In genomic region chr16:585351-585750, GRCh38 we compare ENCODE assay signal across 13 cellular contexts. TPM values are rescaled to one million over a fixed set of nuclear protein-coding genes. Genes with fewer than 3 reads are reported as not detected.
A peak's percentile ranks its signal among the peaks of the same experiment; 100 is the strongest.
DNase-seq lines count a peak whose midpoint lies in the region; ATAC-seq and TF ChIP-seq lines count a peak whose summit lies in the region.
"Had no signal": no experiment of that assay in that cellular context is flagged by ENCODE, and none has a peak within 500 bp of the region (broad histone marks: within the 10 kb centered on the region; RNA-seq: fewer than 3 reads in every experiment).

No MANE protein-coding gene starts in this region.

- no peak overlapping the region for H3K4me3 Mint-ChIP-seq in activated CD8-positive, alpha-beta T cell treated with anti-CD3 and anti-CD28 coated beads, Interleukin-2, amount 10 ng/mL, durations not matched to agents 7 days and 5 days
- H3K4me3 Mint-ChIP-seq in activated CD8-positive, alpha-beta T cell treated with anti-CD3 and anti-CD28 coated beads for 36 hours = no peak overlapping the region
- H3K4me3 Mint-ChIP-seq in type B pancreatic cell = no peak overlapping the region

- intact Hi-C loops in activated CD8-positive, alpha-beta T cell treated with anti-CD3 and anti-CD28 coated beads for 36 hours (cut with micrococcal nuclease) = loop anchor here (10.0 kb wide), 1 partner anchor 79 kb away; the partner anchor contains the start of gene RHOT2

- H3K4me1 ChIP-seq in NT2/D1 (ENCODE audit: insufficient read depth, insufficient read length) = peaks cover 20% of the 10 kb centered on the region

- no peaks in the 10 kb centered on the region for H3K27me3 Mint-ChIP-seq in activated CD8-positive, alpha-beta T cell treated with anti-CD3 and anti-CD28 coated beads, Interleukin-2, amount 10 ng/mL, durations not matched to agents 7 days and 5 days (ENCODE audit: low read depth)
- no peaks in the 10 kb centered on the region for H3K27me3 Mint-ChIP-seq in activated CD8-positive, alpha-beta T cell treated with anti-CD3 and anti-CD28 coated beads for 36 hours
- H3K27me3 Mint-ChIP-seq in type B pancreatic cell = no peaks in the 10 kb centered on the region

- POLR2A ChIA-PET in activated CD8-positive, alpha-beta T cell treated with anti-CD3 and anti-CD28 coated beads, Interleukin-2, amount 10 ng/mL, durations not matched to agents 7 days and 5 days (lab: Charles Lee) = no interaction called here
- POLR2A ChIA-PET in activated CD8-positive, alpha-beta T cell treated with anti-CD3 and anti-CD28 coated beads for 36 hours (lab: Charles Lee) = interaction anchor here (1.3 kb wide), 1 partner anchor 24 kb away, joined by 3 read pairs; no protein-coding TSS in a partner anchor

- H3K4me3 ChIP-seq in NT2/D1 (ENCODE audit: insufficient read length, low read depth) = no peak overlapping the region
- H3K4me3 ChIP-seq: ascending aorta, tibial nerve had no signal

- H3K27me3 ChIP-seq in NT2/D1 (ENCODE audit: insufficient read depth, insufficient read length) = peaks cover 22% of the 10 kb centered on the region
- H3K27me3 ChIP-seq: ascending aorta, tibial nerve had no signal

- DNase-seq in activated CD8-positive, alpha-beta T cell treated with anti-CD3 and anti-CD28 coated beads, Interleukin-2, amount 10 ng/mL, durations not matched to agents 7 days and 5 days = no peak
- DNase-seq in activated CD8-positive, alpha-beta T cell treated with anti-CD3 and anti-CD28 coated beads for 36 hours = no peak
- no peak for DNase-seq in NT2/D1 (ENCODE audit: low read depth, low spot score)
- peak; percentile 17 for DNase-seq in glomerular visceral epithelial cell (ENCODE audit: extremely low spot score)
- no peak for DNase-seq in type B pancreatic cell (ENCODE audit: extremely low spot score, unreplicated experiment)
- no peak for DNase-seq in NCI-H2029 treated with DMSO at 0.1 percent for 48 hours (lab: John Stamatoyannopoulos, UW)
- DNase-seq: NCI-H2081 treated with DMSO at 0.1 percent for 48 hours had no signal

- peak overlapping the region; percentile 11 for H3K27ac Mint-ChIP-seq in activated CD8-positive, alpha-beta T cell treated with anti-CD3 and anti-CD28 coated beads, Interleukin-2, amount 10 ng/mL, durations not matched to agents 7 days and 5 days
- H3K27ac Mint-ChIP-seq in activated CD8-positive, alpha-beta T cell treated with anti-CD3 and anti-CD28 coated beads for 36 hours = no peak overlapping the region
- H3K27ac Mint-ChIP-seq in type B pancreatic cell = peak overlapping the region; percentile 31

- no peaks in the 10 kb centered on the region for H3K9me3 ChIP-seq in NT2/D1 (ENCODE audit: insufficient read depth, low read length)
- H3K9me3 ChIP-seq: ascending aorta, neutrophil, tibial nerve had no signal

- peaks cover 2% of the 10 kb centered on the region for H3K36me3 Mint-ChIP-seq in activated CD8-positive, alpha-beta T cell treated with anti-CD3 and anti-CD28 coated beads, Interleukin-2, amount 10 ng/mL, durations not matched to agents 7 days and 5 days (ENCODE audit: low read depth)
- peaks cover 13% of the 10 kb centered on the region for H3K36me3 Mint-ChIP-seq in activated CD8-positive, alpha-beta T cell treated with anti-CD3 and anti-CD28 coated beads for 36 hours (ENCODE audit: low read depth)
- H3K36me3 Mint-ChIP-seq in type B pancreatic cell = no peaks in the 10 kb centered on the region

- ATAC-seq in activated CD8-positive, alpha-beta T cell treated with anti-CD3 and anti-CD28 coated beads, Interleukin-2, amount 10 ng/mL, durations not matched to agents 7 days and 5 days = no peak
- ATAC-seq in activated CD8-positive, alpha-beta T cell treated with anti-CD3 and anti-CD28 coated beads for 36 hours = no peak
- no peak for ATAC-seq in GM21825 (IDR thresholded peaks at IDR 0.05; ENCODE audit: unreplicated experiment)
- no peak for ATAC-seq in HG02763 (IDR thresholded peaks at IDR 0.05; ENCODE audit: unreplicated experiment)

- no peaks in the 10 kb centered on the region for H3K9me3 Mint-ChIP-seq in activated CD8-positive, alpha-beta T cell treated with anti-CD3 and anti-CD28 coated beads, Interleukin-2, amount 10 ng/mL, durations not matched to agents 7 days and 5 days (ENCODE audit: insufficient read depth)
- H3K9me3 Mint-ChIP-seq in activated CD8-positive, alpha-beta T cell treated with anti-CD3 and anti-CD28 coated beads for 36 hours = no peaks in the 10 kb centered on the region
- no peaks in the 10 kb centered on the region for H3K9me3 Mint-ChIP-seq in type B pancreatic cell

- H3K9ac ChIP-seq in NT2/D1 (ENCODE audit: insufficient read length, low read depth) = peak overlapping the region; percentile 16

- no peak for TF ChIP-seq CTCF in activated CD8-positive, alpha-beta T cell treated with anti-CD3 and anti-CD28 coated beads for 36 hours (IDR thresholded peaks at IDR 0.05)
- no peak for TF ChIP-seq CTCF in type B pancreatic cell (conservative IDR thresholded peaks at IDR 0.05)

- peaks cover 20% of the 10 kb centered on the region for H3K36me3 ChIP-seq in NT2/D1 (ENCODE audit: insufficient read depth, insufficient read length, low read length)

- CTCF ChIA-PET in activated CD8-positive, alpha-beta T cell treated with anti-CD3 and anti-CD28 coated beads, Interleukin-2, amount 10 ng/mL, durations not matched to agents 7 days and 5 days (lab: Charles Lee) = no interaction called here
- CTCF ChIA-PET in activated CD8-positive, alpha-beta T cell treated with anti-CD3 and anti-CD28 coated beads for 36 hours (lab: Charles Lee) = no interaction called here

- peaks cover 7% of the 10 kb centered on the region for H3K4me1 Mint-ChIP-seq in activated CD8-positive, alpha-beta T cell treated with anti-CD3 and anti-CD28 coated beads, Interleukin-2, amount 10 ng/mL, durations not matched to agents 7 days and 5 days (ENCODE audit: low read depth)
- H3K4me1 Mint-ChIP-seq in activated CD8-positive, alpha-beta T cell treated with anti-CD3 and anti-CD28 coated beads for 36 hours (ENCODE audit: low read depth) = peaks cover 4% of the 10 kb centered on the region
- H3K4me1 Mint-ChIP-seq in type B pancreatic cell (ENCODE audit: unreplicated experiment) = peaks cover 11% of the 10 kb centered on the region

RNA-seq across cellular contexts. Expression of gene RAB40C, which starts 4.5 kb away (rescaled TPM):
- total RNA-seq in activated CD8-positive, alpha-beta T cell treated with anti-CD3 and anti-CD28 coated beads, Interleukin-2, amount 10 ng/mL, durations not matched to agents 7 days and 5 days = 10 to 100 TPM; 13.1 to 15.0 TPM
- 1 to 10 TPM; 8.1 to 8.8 TPM for total RNA-seq in activated CD8-positive, alpha-beta T cell treated with anti-CD3 and anti-CD28 coated beads for 36 hours
- total RNA-seq in type B pancreatic cell (ENCODE audit: low replicate concordance) = 21.4 and 26.5 TPM in 2 replicates

RNA-seq across cellular contexts. Expression of gene PIGQ, which starts 15.6 kb away (rescaled TPM):
- 10 to 100 TPM; 41.2 to 43.0 TPM for total RNA-seq in activated CD8-positive, alpha-beta T cell treated with anti-CD3 and anti-CD28 coated beads, Interleukin-2, amount 10 ng/mL, durations not matched to agents 7 days and 5 days
- total RNA-seq in activated CD8-positive, alpha-beta T cell treated with anti-CD3 and anti-CD28 coated beads for 36 hours = 10 to 100 TPM; 18.5 to 18.6 TPM
- total RNA-seq in type B pancreatic cell (ENCODE audit: low replicate concordance) = 58.2 and 83.5 TPM in 2 replicates

RNA-seq across cellular contexts. Expression of gene NHLRC4, which starts 18.5 kb away (rescaled TPM):
- total RNA-seq in activated CD8-positive, alpha-beta T cell treated with anti-CD3 and anti-CD28 coated beads, Interleukin-2, amount 10 ng/mL, durations not matched to agents 7 days and 5 days = 1 to 10 TPM; 1.6 TPM
- under 1 TPM; 0.41 to 0.72 TPM for total RNA-seq in activated CD8-positive, alpha-beta T cell treated with anti-CD3 and anti-CD28 coated beads for 36 hours
- 0.52 and 1.4 TPM in 2 replicates for total RNA-seq in type B pancreatic cell (ENCODE audit: low replicate concordance)
- total RNA-seq: ascending aorta had no signal

RNA-seq across cellular contexts. Expression of gene PRR35, which starts 25.2 kb away (rescaled TPM):
- total RNA-seq in activated CD8-positive, alpha-beta T cell treated with anti-CD3 and anti-CD28 coated beads, Interleukin-2, amount 10 ng/mL, durations not matched to agents 7 days and 5 days = not detected
- total RNA-seq in activated CD8-positive, alpha-beta T cell treated with anti-CD3 and anti-CD28 coated beads for 36 hours = not detected
- 0.12 TPM in 2 replicates for total RNA-seq in type B pancreatic cell (ENCODE audit: low replicate concordance)
- total RNA-seq: ascending aorta; T-helper 1 cell treated with Interleukin-12 subunit alpha and Interleukin-12 subunit beta and Interleukin-4 antibody, amounts not matched to agents 30 ng/mL and 1 ng/mL, for 36 hours; tibial nerve had no signal

RNA-seq across cellular contexts. Expression of gene WFIKKN1, which starts 45.4 kb away (rescaled TPM):
- under 1 TPM; 0.47 to 0.68 TPM for total RNA-seq in activated CD8-positive, alpha-beta T cell treated with anti-CD3 and anti-CD28 coated beads, Interleukin-2, amount 10 ng/mL, durations not matched to agents 7 days and 5 days
- under 1 TPM in 1 of 2 experiments, not detected in 1; 0.25 TPM for total RNA-seq in activated CD8-positive, alpha-beta T cell treated with anti-CD3 and anti-CD28 coated beads for 36 hours
- total RNA-seq in type B pancreatic cell (ENCODE audit: low replicate concordance) = 0.71 and 9.0 TPM in 2 replicates
- total RNA-seq: ascending aorta had no signal
